In the genomic region with DNA sequence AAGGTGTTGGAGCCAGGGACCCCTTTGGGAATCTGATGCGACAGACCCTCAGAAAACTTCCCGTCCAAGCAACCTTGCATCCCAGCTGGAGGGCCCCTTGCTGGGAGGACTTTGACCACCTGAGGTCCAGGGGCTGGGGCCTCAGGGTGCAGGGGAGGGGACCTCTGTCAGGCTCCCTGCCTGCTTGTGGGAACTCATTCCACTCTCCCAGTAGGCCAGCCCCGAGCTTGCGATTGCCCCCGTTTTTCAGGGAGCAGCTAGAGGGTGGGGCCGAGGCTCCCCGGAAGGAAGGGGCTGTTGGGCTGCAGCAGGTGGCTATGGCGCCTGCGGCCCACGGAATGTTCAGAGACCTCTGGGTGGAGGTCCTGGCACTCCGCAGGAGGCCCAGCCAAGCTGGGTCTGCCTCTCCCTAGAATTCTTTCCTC, we compare ENCODE assay signal across 1 cellular context.
TF ChIP-seq lines count a peak whose summit lies in the region.

No MANE protein-coding gene starts in this region.

TF ChIP-seq in HepG2, 621 proteins besides CTCF, POLR2A, EP300 and RAD21 (continued from another document and continues in another):
- TF ChIP-seq KDM5B (CRISPR knock-in tag; IDR thresholded peaks at IDR 0.05; ENCODE audit: borderline replicate concordance): no peak
- TF ChIP-seq ZKSCAN5 (CRISPR knock-in tag; IDR thresholded peaks at IDR 0.05): no peak
- no peak for TF ChIP-seq ZNF501 (CRISPR knock-in tag; IDR thresholded peaks at IDR 0.05)
- peak; percentile 33; the same call in 1 of the 2 replicates for TF ChIP-seq MYC (CRISPR knock-in tag; IDR thresholded peaks at IDR 0.05; ENCODE audit: borderline replicate concordance)
- no peak for TF ChIP-seq ZZZ3 (CRISPR knock-in tag; IDR thresholded peaks at IDR 0.05; ENCODE audit: borderline replicate concordance)
- no peak for TF ChIP-seq ZNF282 (IDR thresholded peaks at IDR 0.05; ENCODE audit: partially characterized antibody)
- TF ChIP-seq, protein P1, sequence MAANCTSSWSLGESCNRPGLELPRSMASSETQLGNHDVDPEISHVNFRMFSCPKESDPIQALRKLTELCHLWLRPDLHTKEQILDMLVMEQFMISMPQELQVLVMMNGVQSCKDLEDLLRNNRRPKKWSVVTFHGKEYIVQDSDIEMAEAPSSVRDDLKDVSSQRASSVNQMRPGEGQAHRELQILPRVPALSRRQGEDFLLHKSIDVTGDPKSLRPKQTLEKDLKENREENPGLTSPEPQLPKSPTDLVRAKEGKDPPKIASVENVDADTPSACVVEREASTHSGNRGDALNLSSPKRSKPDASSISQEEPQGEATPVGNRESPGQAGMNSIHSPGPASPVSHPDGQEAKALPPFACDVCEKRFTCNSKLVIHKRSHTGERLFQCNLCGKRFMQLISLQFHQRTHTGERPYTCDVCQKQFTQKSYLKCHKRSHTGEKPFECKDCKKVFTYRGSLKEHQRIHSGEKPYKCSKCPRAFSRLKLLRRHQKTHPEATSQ (CRISPR knock-in tag; IDR thresholded peaks at IDR 0.05; ENCODE audit: borderline replicate concordance): no peak
- no peak for TF ChIP-seq ZNF75D (CRISPR knock-in tag; IDR thresholded peaks at IDR 0.05; ENCODE audit: borderline replicate concordance)
- no peak for TF ChIP-seq NFKB2 (CRISPR knock-in tag; IDR thresholded peaks at IDR 0.05; ENCODE audit: borderline replicate concordance)
- no peak for TF ChIP-seq NONO (IDR thresholded peaks at IDR 0.05)
- TF ChIP-seq NONO (CRISPR knock-in tag; conservative IDR thresholded peaks at IDR 0.05): peak; percentile 49; the same call in 1 of the 2 replicates
- TF ChIP-seq RORA (CRISPR knock-in tag; IDR thresholded peaks at IDR 0.05): no peak
- no peak for TF ChIP-seq MTF1 (CRISPR knock-in tag; IDR thresholded peaks at IDR 0.05)
- TF ChIP-seq MTF2 (CRISPR knock-in tag; IDR thresholded peaks at IDR 0.05; ENCODE audit: borderline replicate concordance): no peak
- TF ChIP-seq ZNF558 (CRISPR knock-in tag; IDR thresholded peaks at IDR 0.05; ENCODE audit: borderline replicate concordance): no peak
- no peak for TF ChIP-seq SP5 (CRISPR knock-in tag; IDR thresholded peaks at IDR 0.05; ENCODE audit: borderline replicate concordance, low read depth)
- no peak for TF ChIP-seq AGO2 (optimal IDR thresholded peaks at IDR 0.05; ENCODE audit: low read depth, low read length)
- no peak for TF ChIP-seq SMC3 (IDR thresholded peaks at IDR 0.05; ENCODE audit: low read length)
- no peak for TF ChIP-seq ZFP36L2 (CRISPR knock-in tag; IDR thresholded peaks at IDR 0.05)
- no peak for TF ChIP-seq RARG (CRISPR knock-in tag; IDR thresholded peaks at IDR 0.05; ENCODE audit: low read depth)
- no peak for TF ChIP-seq STAG1 (CRISPR knock-in tag; IDR thresholded peaks at IDR 0.05)
- peak; percentile 64; the same call in 1 of the 2 replicates for TF ChIP-seq ZMAT3 (CRISPR knock-in tag; conservative IDR thresholded peaks at IDR 0.05)
- no peak; the same call in 1 of the 2 replicates for TF ChIP-seq FOXA3 (CRISPR knock-in tag; IDR thresholded peaks at IDR 0.05)
- no peak for TF ChIP-seq CCDC6 (CRISPR knock-in tag; IDR thresholded peaks at IDR 0.05)
- no peak for TF ChIP-seq SRSF9 (IDR thresholded peaks at IDR 0.05; ENCODE audit: borderline replicate concordance, insufficient read depth, low read depth, low read length, poor library complexity, severe bottlenecking)
- no peak for TF ChIP-seq ZNF782 (CRISPR knock-in tag; IDR thresholded peaks at IDR 0.05; ENCODE audit: borderline replicate concordance)
- TF ChIP-seq, protein P2, sequence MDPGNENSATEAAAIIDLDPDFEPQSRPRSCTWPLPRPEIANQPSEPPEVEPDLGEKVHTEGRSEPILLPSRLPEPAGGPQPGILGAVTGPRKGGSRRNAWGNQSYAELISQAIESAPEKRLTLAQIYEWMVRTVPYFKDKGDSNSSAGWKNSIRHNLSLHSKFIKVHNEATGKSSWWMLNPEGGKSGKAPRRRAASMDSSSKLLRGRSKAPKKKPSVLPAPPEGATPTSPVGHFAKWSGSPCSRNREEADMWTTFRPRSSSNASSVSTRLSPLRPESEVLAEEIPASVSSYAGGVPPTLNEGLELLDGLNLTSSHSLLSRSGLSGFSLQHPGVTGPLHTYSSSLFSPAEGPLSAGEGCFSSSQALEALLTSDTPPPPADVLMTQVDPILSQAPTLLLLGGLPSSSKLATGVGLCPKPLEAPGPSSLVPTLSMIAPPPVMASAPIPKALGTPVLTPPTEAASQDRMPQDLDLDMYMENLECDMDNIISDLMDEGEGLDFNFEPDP (CRISPR knock-in tag; conservative IDR thresholded peaks at IDR 0.05): no peak
- TF ChIP-seq, protein P3, sequence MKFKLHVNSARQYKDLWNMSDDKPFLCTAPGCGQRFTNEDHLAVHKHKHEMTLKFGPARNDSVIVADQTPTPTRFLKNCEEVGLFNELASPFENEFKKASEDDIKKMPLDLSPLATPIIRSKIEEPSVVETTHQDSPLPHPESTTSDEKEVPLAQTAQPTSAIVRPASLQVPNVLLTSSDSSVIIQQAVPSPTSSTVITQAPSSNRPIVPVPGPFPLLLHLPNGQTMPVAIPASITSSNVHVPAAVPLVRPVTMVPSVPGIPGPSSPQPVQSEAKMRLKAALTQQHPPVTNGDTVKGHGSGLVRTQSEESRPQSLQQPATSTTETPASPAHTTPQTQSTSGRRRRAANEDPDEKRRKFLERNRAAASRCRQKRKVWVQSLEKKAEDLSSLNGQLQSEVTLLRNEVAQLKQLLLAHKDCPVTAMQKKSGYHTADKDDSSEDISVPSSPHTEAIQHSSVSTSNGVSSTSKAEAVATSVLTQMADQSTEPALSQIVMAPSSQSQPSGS (CRISPR knock-in tag; IDR thresholded peaks at IDR 0.05): no peak
- no peak for TF ChIP-seq KMT2B (CRISPR knock-in tag; IDR thresholded peaks at IDR 0.05)
- TF ChIP-seq JUND (CRISPR knock-in tag; IDR thresholded peaks at IDR 0.05): no peak
- no peak for TF ChIP-seq TOPORS (CRISPR knock-in tag; IDR thresholded peaks at IDR 0.05)
- TF ChIP-seq ELF3 (CRISPR knock-in tag; IDR thresholded peaks at IDR 0.05): 0 out of 2 replicates have a peak, but pooled peaks have one; percentile 24
- TF ChIP-seq SAFB2 (CRISPR knock-in tag; IDR thresholded peaks at IDR 0.05; ENCODE audit: borderline replicate concordance, low read depth): no peak
- no peak for TF ChIP-seq ZBTB3 (CRISPR knock-in tag; IDR thresholded peaks at IDR 0.05; ENCODE audit: borderline replicate concordance, low read depth)
- TF ChIP-seq, protein P4, sequence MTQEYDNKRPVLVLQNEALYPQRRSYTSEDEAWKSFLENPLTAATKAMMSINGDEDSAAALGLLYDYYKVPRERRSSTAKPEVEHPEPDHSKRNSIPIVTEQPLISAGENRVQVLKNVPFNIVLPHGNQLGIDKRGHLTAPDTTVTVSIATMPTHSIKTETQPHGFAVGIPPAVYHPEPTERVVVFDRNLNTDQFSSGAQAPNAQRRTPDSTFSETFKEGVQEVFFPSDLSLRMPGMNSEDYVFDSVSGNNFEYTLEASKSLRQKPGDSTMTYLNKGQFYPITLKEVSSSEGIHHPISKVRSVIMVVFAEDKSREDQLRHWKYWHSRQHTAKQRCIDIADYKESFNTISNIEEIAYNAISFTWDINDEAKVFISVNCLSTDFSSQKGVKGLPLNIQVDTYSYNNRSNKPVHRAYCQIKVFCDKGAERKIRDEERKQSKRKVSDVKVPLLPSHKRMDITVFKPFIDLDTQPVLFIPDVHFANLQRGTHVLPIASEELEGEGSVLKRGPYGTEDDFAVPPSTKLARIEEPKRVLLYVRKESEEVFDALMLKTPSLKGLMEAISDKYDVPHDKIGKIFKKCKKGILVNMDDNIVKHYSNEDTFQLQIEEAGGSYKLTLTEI (CRISPR knock-in tag; conservative IDR thresholded peaks at IDR 0.05): no peak
- TF ChIP-seq, protein P5, sequence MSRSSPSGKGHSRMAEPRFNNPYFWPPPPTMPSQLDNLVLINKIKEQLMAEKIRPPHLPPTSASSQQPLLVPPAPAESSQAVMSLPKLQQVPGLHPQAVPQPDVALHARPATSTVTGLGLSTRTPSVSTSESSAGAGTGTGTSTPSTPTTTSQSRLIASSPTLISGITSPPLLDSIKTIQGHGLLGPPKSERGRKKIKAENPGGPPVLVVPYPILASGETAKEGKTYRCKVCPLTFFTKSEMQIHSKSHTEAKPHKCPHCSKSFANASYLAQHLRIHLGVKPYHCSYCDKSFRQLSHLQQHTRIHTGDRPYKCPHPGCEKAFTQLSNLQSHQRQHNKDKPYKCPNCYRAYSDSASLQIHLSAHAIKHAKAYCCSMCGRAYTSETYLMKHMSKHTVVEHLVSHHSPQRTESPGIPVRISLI (CRISPR knock-in tag; IDR thresholded peaks at IDR 0.05; ENCODE audit: borderline replicate concordance): no peak
- TF ChIP-seq, protein P6, sequence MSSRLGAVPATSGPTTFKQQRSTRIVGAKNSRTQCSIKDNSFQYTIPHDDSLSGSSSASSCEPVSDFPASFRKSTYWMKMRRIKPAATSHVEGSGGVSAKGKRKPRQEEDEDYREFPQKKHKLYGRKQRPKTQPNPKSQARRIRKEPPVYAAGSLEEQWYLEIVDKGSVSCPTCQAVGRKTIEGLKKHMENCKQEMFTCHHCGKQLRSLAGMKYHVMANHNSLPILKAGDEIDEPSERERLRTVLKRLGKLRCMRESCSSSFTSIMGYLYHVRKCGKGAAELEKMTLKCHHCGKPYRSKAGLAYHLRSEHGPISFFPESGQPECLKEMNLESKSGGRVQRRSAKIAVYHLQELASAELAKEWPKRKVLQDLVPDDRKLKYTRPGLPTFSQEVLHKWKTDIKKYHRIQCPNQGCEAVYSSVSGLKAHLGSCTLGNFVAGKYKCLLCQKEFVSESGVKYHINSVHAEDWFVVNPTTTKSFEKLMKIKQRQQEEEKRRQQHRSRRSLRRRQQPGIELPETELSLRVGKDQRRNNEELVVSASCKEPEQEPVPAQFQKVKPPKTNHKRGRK (CRISPR knock-in tag; IDR thresholded peaks at IDR 0.05): no peak
- no peak for TF ChIP-seq ZNF264 (CRISPR knock-in tag; IDR thresholded peaks at IDR 0.05)
- TF ChIP-seq SUZ12 (IDR thresholded peaks at IDR 0.05; ENCODE audit: low read depth, low read length): no peak
- 0 out of 2 replicates have a peak, but pooled peaks have one; percentile 45 for TF ChIP-seq ZNF790 (CRISPR knock-in tag; IDR thresholded peaks at IDR 0.05; ENCODE audit: borderline replicate concordance)
- TF ChIP-seq ZNF326 (CRISPR knock-in tag; IDR thresholded peaks at IDR 0.05; ENCODE audit: borderline replicate concordance): no peak
- no peak for TF ChIP-seq KLF12 (CRISPR knock-in tag; IDR thresholded peaks at IDR 0.05; ENCODE audit: borderline replicate concordance)
- TF ChIP-seq HNRNPLL (IDR thresholded peaks at IDR 0.05; ENCODE audit: low read depth, low read length, poor library complexity, severe bottlenecking): peak; percentile 44
- peak; percentile 60; the same call in 1 of the 2 replicates for TF ChIP-seq PITX1 (CRISPR knock-in tag; IDR thresholded peaks at IDR 0.05)
- TF ChIP-seq ZNF180 (CRISPR knock-in tag; IDR thresholded peaks at IDR 0.05; ENCODE audit: borderline replicate concordance, low read depth): no peak
- no peak for TF ChIP-seq NBN (conservative IDR thresholded peaks at IDR 0.05)
- TF ChIP-seq ESRRA (CRISPR knock-in tag; IDR thresholded peaks at IDR 0.05; ENCODE audit: low read depth): no peak
- TF ChIP-seq, protein P7, sequence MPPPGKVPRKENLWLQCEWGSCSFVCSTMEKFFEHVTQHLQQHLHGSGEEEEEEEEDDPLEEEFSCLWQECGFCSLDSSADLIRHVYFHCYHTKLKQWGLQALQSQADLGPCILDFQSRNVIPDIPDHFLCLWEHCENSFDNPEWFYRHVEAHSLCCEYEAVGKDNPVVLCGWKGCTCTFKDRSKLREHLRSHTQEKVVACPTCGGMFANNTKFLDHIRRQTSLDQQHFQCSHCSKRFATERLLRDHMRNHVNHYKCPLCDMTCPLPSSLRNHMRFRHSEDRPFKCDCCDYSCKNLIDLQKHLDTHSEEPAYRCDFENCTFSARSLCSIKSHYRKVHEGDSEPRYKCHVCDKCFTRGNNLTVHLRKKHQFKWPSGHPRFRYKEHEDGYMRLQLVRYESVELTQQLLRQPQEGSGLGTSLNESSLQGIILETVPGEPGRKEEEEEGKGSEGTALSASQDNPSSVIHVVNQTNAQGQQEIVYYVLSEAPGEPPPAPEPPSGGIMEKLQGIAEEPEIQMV (CRISPR knock-in tag; IDR thresholded peaks at IDR 0.05; ENCODE audit: low read depth): no peak
- TF ChIP-seq JUN (CRISPR knock-in tag; IDR thresholded peaks at IDR 0.05): no peak
- TF ChIP-seq, protein P8, sequence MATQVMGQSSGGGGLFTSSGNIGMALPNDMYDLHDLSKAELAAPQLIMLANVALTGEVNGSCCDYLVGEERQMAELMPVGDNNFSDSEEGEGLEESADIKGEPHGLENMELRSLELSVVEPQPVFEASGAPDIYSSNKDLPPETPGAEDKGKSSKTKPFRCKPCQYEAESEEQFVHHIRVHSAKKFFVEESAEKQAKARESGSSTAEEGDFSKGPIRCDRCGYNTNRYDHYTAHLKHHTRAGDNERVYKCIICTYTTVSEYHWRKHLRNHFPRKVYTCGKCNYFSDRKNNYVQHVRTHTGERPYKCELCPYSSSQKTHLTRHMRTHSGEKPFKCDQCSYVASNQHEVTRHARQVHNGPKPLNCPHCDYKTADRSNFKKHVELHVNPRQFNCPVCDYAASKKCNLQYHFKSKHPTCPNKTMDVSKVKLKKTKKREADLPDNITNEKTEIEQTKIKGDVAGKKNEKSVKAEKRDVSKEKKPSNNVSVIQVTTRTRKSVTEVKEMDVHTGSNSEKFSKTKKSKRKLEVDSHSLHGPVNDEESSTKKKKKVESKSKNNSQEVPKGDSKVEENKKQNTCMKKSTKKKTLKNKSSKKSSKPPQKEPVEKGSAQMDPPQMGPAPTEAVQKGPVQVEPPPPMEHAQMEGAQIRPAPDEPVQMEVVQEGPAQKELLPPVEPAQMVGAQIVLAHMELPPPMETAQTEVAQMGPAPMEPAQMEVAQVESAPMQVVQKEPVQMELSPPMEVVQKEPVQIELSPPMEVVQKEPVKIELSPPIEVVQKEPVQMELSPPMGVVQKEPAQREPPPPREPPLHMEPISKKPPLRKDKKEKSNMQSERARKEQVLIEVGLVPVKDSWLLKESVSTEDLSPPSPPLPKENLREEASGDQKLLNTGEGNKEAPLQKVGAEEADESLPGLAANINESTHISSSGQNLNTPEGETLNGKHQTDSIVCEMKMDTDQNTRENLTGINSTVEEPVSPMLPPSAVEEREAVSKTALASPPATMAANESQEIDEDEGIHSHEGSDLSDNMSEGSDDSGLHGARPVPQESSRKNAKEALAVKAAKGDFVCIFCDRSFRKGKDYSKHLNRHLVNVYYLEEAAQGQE (IDR thresholded peaks at IDR 0.05; ENCODE audit: borderline replicate concordance in 1 of 2, low read depth in 1 of 2, low read length in 2 of 2): no peak
